In genomic region chr11:65557280-65558001, GRCh38 we compare ENCODE assay signal across 5 cellular contexts.
DNase-seq lines count a peak whose midpoint lies in the region; TF ChIP-seq lines count a peak whose summit lies in the region.

No MANE protein-coding gene starts in this region.

- peak overlapping the region; percentile 64 for H3K4me3 ChIP-seq in WI38 (ENCODE audit: low read depth, low read length)
- H3K4me3 ChIP-seq in fibroblast of pulmonary artery (replicated peaks; ENCODE audit: low read depth, low read length) = peak overlapping the region; percentile 60
- peak overlapping the region; percentile 48 to 65 (median 60) for H3K4me3 ChIP-seq in subcutaneous abdominal adipose tissue (ENCODE audit: low read depth in 1 of 5, low read length in 5 of 5)

- peaks cover 7 to 62% (median 60%) of the 10 kb centered on the region in 5 donors for H3K4me1 ChIP-seq in subcutaneous abdominal adipose tissue (ENCODE audit: control insufficient read depth in 5 of 5, insufficient read depth in 5 of 5, low read length in 5 of 5)

- TF ChIP-seq CTCF in WI38 (IDR thresholded peaks at IDR 0.05; ENCODE audit: low read depth, low read length) (no peak), fibroblast of pulmonary artery (IDR thresholded peaks at IDR 0.05; ENCODE audit: low read length, missing control alignments) (no peak)

- no peaks in the 10 kb centered on the region for H3K27me3 ChIP-seq in subcutaneous abdominal adipose tissue (ENCODE audit: control insufficient read depth in 5 of 5, insufficient read depth in 4 of 5, low read length in 5 of 5)

- H3K36me3 ChIP-seq in subcutaneous abdominal adipose tissue (ENCODE audit: control insufficient read depth in 5 of 5, insufficient read depth in 5 of 5, low read length in 5 of 5) = peaks cover 0 to 5% (median 2%) of the 10 kb centered on the region in 5 donors

- peak; percentile 32 for DNase-seq in fibroblast of pulmonary artery (ENCODE audit: low read depth)
- DNase-seq in NCI-H446 treated with DMSO at 0.1 percent for 48 hours (lab: John Stamatoyannopoulos, UW) = no peak
- DNase-seq in SW480 (ENCODE audit: low spot score) = no peak

- H3K9ac ChIP-seq in subcutaneous abdominal adipose tissue (ENCODE audit: low read length in 5 of 5) = peak overlapping the region in 4 of 5 donors; percentile 65 to 77 (median 72)

- no peaks in the 10 kb centered on the region for H3K9me3 ChIP-seq in subcutaneous abdominal adipose tissue (ENCODE audit: control insufficient read depth in 5 of 5, low read length in 5 of 5)

- peak overlapping the region; percentile 85 for H3K27ac ChIP-seq in subcutaneous abdominal adipose tissue (ENCODE audit: low read depth, low read length)
